ENCODE assay signal across 22 cellular contexts in genomic region chr12:79925492-79925891, GRCh38. TPM values are rescaled to one million over a fixed set of nuclear protein-coding genes. Genes with fewer than 3 reads are reported as not detected.
A peak's percentile ranks its signal among the peaks of the same experiment; 100 is the strongest.
DNase-seq lines count a peak whose midpoint lies in the region; ATAC-seq and TF ChIP-seq lines count a peak whose summit lies in the region.
"Had no signal": no experiment of that assay in that cellular context is flagged by ENCODE, and none has a peak within 500 bp of the region (broad histone marks: within the 10 kb centered on the region; RNA-seq: fewer than 3 reads in every experiment).

No MANE protein-coding gene starts in this region.

- WGBS in sigmoid colon, 2 donors = 17 to 57% methylated on average over 1 of the region's 1 CpG

- H3K4me3 Mint-ChIP-seq in activated naive CD8-positive, alpha-beta T cell = no peak overlapping the region
- H3K4me3 Mint-ChIP-seq in activated naive CD8-positive, alpha-beta T cell treated with anti-CD3 and anti-CD28 coated beads, Interleukin-2, amount 50 U/mL, for 24 hours = no peak overlapping the region
- no peak overlapping the region for H3K4me3 Mint-ChIP-seq in activated naive CD8-positive, alpha-beta T cell treated with anti-CD3 and anti-CD28 coated beads for 36 hours
- H3K4me3 Mint-ChIP-seq: nephron progenitor cell had no signal

- TF ChIP-seq POLR2A in sigmoid colon (IDR thresholded peaks at IDR 0.05) = no peak

- TF ChIP-seq CTCF in fibroblast of pulmonary artery (IDR thresholded peaks at IDR 0.05; ENCODE audit: low read length, missing control alignments) (no peak), sigmoid colon (IDR thresholded peaks at IDR 0.05) (no peak)

- TF ChIP-seq EP300 in sigmoid colon (IDR thresholded peaks at IDR 0.05) = no peak

- no peaks in the 10 kb centered on the region for H3K36me3 Mint-ChIP-seq in activated naive CD8-positive, alpha-beta T cell
- peaks cover 2% of the 10 kb centered on the region for H3K36me3 Mint-ChIP-seq in activated naive CD8-positive, alpha-beta T cell treated with anti-CD3 and anti-CD28 coated beads, Interleukin-2, amount 50 U/mL, for 24 hours (ENCODE audit: low read depth)
- H3K36me3 Mint-ChIP-seq in activated naive CD8-positive, alpha-beta T cell treated with anti-CD3 and anti-CD28 coated beads for 36 hours = no peaks in the 10 kb centered on the region

- H3K27me3 ChIP-seq in sigmoid colon = no peaks in the 10 kb centered on the region
- H3K27me3 ChIP-seq: ascending aorta, heart right ventricle, tibial nerve had no signal

- peaks cover 0 to 87% (median 67%) of the 10 kb centered on the region in 4 donors for H3K4me1 ChIP-seq in sigmoid colon

- H3K4me1 Mint-ChIP-seq in activated naive CD8-positive, alpha-beta T cell (ENCODE audit: low read depth) = peaks cover 62% of the 10 kb centered on the region
- H3K4me1 Mint-ChIP-seq in activated naive CD8-positive, alpha-beta T cell treated with anti-CD3 and anti-CD28 coated beads, Interleukin-2, amount 50 U/mL, for 24 hours = peaks cover 59% of the 10 kb centered on the region
- H3K4me1 Mint-ChIP-seq in activated naive CD8-positive, alpha-beta T cell treated with anti-CD3 and anti-CD28 coated beads for 36 hours = peaks cover 53% of the 10 kb centered on the region

- intact Hi-C loops in sigmoid colon (cut with DNase I) = no loop called here

- no peaks in the 10 kb centered on the region for H3K36me3 ChIP-seq in sigmoid colon
- H3K36me3 ChIP-seq: ascending aorta, heart right ventricle, tibial nerve had no signal

- H3K27ac ChIP-seq in sigmoid colon = peak overlapping the region; percentile 46 to 99 (median 74)
- H3K27ac ChIP-seq: PC-9, tibial nerve had no signal

- peak overlapping the region; percentile 54 for H3K27ac Mint-ChIP-seq in activated naive CD8-positive, alpha-beta T cell
- no peak overlapping the region for H3K27ac Mint-ChIP-seq in activated naive CD8-positive, alpha-beta T cell treated with anti-CD3 and anti-CD28 coated beads, Interleukin-2, amount 50 U/mL, for 24 hours
- peak overlapping the region; percentile 54 for H3K27ac Mint-ChIP-seq in activated naive CD8-positive, alpha-beta T cell treated with anti-CD3 and anti-CD28 coated beads for 36 hours

- ATAC-seq in activated naive CD8-positive, alpha-beta T cell treated with anti-CD3 and anti-CD28 coated beads, Interleukin-2, amount 50 U/mL, for 24 hours = no peak
- ATAC-seq in HG03135 (IDR thresholded peaks at IDR 0.05; ENCODE audit: unreplicated experiment) = no peak

- H3K4me3 ChIP-seq in fibroblast of pulmonary artery (replicated peaks; ENCODE audit: low read depth, low read length) = no peak overlapping the region
- H3K4me3 ChIP-seq in sigmoid colon = no peak overlapping the region
- H3K4me3 ChIP-seq: ascending aorta, heart right ventricle, PC-9, tibial nerve had no signal

- H3K27me3 Mint-ChIP-seq in activated naive CD8-positive, alpha-beta T cell = no peaks in the 10 kb centered on the region
- H3K27me3 Mint-ChIP-seq in activated naive CD8-positive, alpha-beta T cell treated with anti-CD3 and anti-CD28 coated beads, Interleukin-2, amount 50 U/mL, for 24 hours = no peaks in the 10 kb centered on the region
- no peaks in the 10 kb centered on the region for H3K27me3 Mint-ChIP-seq in activated naive CD8-positive, alpha-beta T cell treated with anti-CD3 and anti-CD28 coated beads for 36 hours

- DNase-seq in activated naive CD8-positive, alpha-beta T cell treated with anti-CD3 and anti-CD28 coated beads, Interleukin-2, amount 50 U/mL, for 24 hours = no peak
- DNase-seq in activated naive CD8-positive, alpha-beta T cell treated with anti-CD3 and anti-CD28 coated beads for 36 hours = no peak
- DNase-seq in fibroblast of pulmonary artery (ENCODE audit: low read depth) = peak; percentile 23
- no peak for DNase-seq in sigmoid colon
- DNase-seq in NOMO-1 treated with DMSO at 0.1 percent for 48 hours (lab: John Stamatoyannopoulos, UW; ENCODE audit: unreplicated experiment) = no peak
- DNase-seq in anterior cingulate cortex (lab: John Stamatoyannopoulos, UW) = no peak
- DNase-seq: activated CD4-positive, alpha-beta T cell treated with anti-CD3 and anti-CD28 coated beads for 48 hours; activated CD8-positive, alpha-beta memory T cell treated with anti-CD3 and anti-CD28 coated beads, Interleukin-2, amount 50 U/mL, for 4 hours; activated effector memory CD4-positive, alpha-beta T cell treated with anti-CD3 and anti-CD28 coated beads, Interleukin-2, amount 50 U/mL, for 16 hours; C1 segment of cervical spinal cord; cortex of kidney; DMS153; erythroblast; heart right ventricle; NCI-H1105 treated with DMSO at 0.1 percent for 48 hours; NCI-H774; nephron progenitor cell; PC-9 had no signal

- H3K9me3 Mint-ChIP-seq in activated naive CD8-positive, alpha-beta T cell (ENCODE audit: low read depth) = no peaks in the 10 kb centered on the region
- H3K9me3 Mint-ChIP-seq in activated naive CD8-positive, alpha-beta T cell treated with anti-CD3 and anti-CD28 coated beads, Interleukin-2, amount 50 U/mL, for 24 hours = no peaks in the 10 kb centered on the region
- no peaks in the 10 kb centered on the region for H3K9me3 Mint-ChIP-seq in activated naive CD8-positive, alpha-beta T cell treated with anti-CD3 and anti-CD28 coated beads for 36 hours

- no peaks in the 10 kb centered on the region for H3K9me3 ChIP-seq in sigmoid colon
- H3K9me3 ChIP-seq: ascending aorta, heart right ventricle, tibial nerve had no signal

RNA-seq across cellular contexts. Expression of gene PPP1R12A, which starts 9.4 kb away (rescaled TPM):
- 10 to 100 TPM; 58.6 to 63.4 TPM for total RNA-seq in activated naive CD8-positive, alpha-beta T cell treated with anti-CD3 and anti-CD28 coated beads for 36 hours
- 100 to 1,000 TPM; 326 to 528 (median 393) TPM for total RNA-seq in sigmoid colon
- polyA plus RNA-seq in sigmoid colon = 10 to 100 TPM; 11.4 to 24.4 (median 12.0) TPM

Comparison
In these comparisons a context has a peak if more than half of its experiments do, and no peak if none do; other contexts are left out.
1. RNA of gene PPP1R12A, which starts 9.4 kb away (total RNA-seq): 326 to 528 TPM in sigmoid colon; 58.6 to 63.4 TPM in activated naive CD8-positive, alpha-beta T cell treated with anti-CD3 and anti-CD28 coated beads for 36 hours; every median in the first group is over 4 times any median in the second.